Comparison of ENCODE assay signal across 2 cellular contexts in genomic region chrX:123093792-123094191, GRCh38.
TF ChIP-seq lines count a peak whose summit lies in the region.

No MANE protein-coding gene starts in this region.

TF ChIP-seq in A549, 52 proteins besides CTCF, POLR2A, EP300 and RAD21 (continued from another document):
- TF ChIP-seq REST (IDR thresholded peaks at IDR 0.05) (no peak), HES2 (IDR thresholded peaks at IDR 0.05) (no peak), ATOH8 (CRISPR knock-in tag; IDR thresholded peaks at IDR 0.05; ENCODE audit: low read depth) (no peak), ZNF302 (CRISPR knock-in tag; IDR thresholded peaks at IDR 0.05) (no peak), SREBF2 (IDR thresholded peaks at IDR 0.05) (no peak)

TF ChIP-seq in HepG2, 621 proteins besides CTCF, POLR2A, EP300 and RAD21 (continued from another document and continues in another):
- no peak for TF ChIP-seq ZBTB14 (CRISPR knock-in tag; IDR thresholded peaks at IDR 0.05)
- TF ChIP-seq ZNF335 (CRISPR knock-in tag; IDR thresholded peaks at IDR 0.05): no peak
- TF ChIP-seq ZNF207 (IDR thresholded peaks at IDR 0.05; ENCODE audit: borderline replicate concordance): no peak
- TF ChIP-seq KAT8 (CRISPR knock-in tag; IDR thresholded peaks at IDR 0.05): no peak
- no peak for TF ChIP-seq IRX3 (CRISPR knock-in tag; IDR thresholded peaks at IDR 0.05; ENCODE audit: borderline replicate concordance, low read depth)
- peak; percentile 63 for TF ChIP-seq PAXIP1 (CRISPR knock-in tag; conservative IDR thresholded peaks at IDR 0.05)
- peak; percentile 72; the same call in 1 of the 2 replicates for TF ChIP-seq AHDC1 (CRISPR knock-in tag; IDR thresholded peaks at IDR 0.05; ENCODE audit: borderline replicate concordance)
- 0 out of 2 replicates have a peak, but pooled peaks have one; percentile 24 for TF ChIP-seq ISL2 (CRISPR knock-in tag; IDR thresholded peaks at IDR 0.05)
- TF ChIP-seq ZNF652 (CRISPR knock-in tag; IDR thresholded peaks at IDR 0.05; ENCODE audit: borderline replicate concordance, low read depth): no peak
- TF ChIP-seq CHCHD3 (CRISPR knock-in tag; IDR thresholded peaks at IDR 0.05): no peak
- TF ChIP-seq GATAD2A (CRISPR knock-in tag; IDR thresholded peaks at IDR 0.05): peak; percentile 63
- TF ChIP-seq HMG20A (CRISPR knock-in tag; IDR thresholded peaks at IDR 0.05; ENCODE audit: borderline replicate concordance): peak; percentile 34; the same call in 1 of the 2 replicates
- TF ChIP-seq ZNF326 (CRISPR knock-in tag; IDR thresholded peaks at IDR 0.05; ENCODE audit: borderline replicate concordance): no peak
- no peak for TF ChIP-seq ZNF430 (CRISPR knock-in tag; IDR thresholded peaks at IDR 0.05)
- no peak for TF ChIP-seq NR0B2 (CRISPR knock-in tag; IDR thresholded peaks at IDR 0.05)
- TF ChIP-seq ZNF644 (CRISPR knock-in tag; IDR thresholded peaks at IDR 0.05; ENCODE audit: low read depth): 0 out of 2 replicates have a peak, but pooled peaks have one; percentile 16
- 0 out of 2 replicates have a peak, but pooled peaks have one; percentile 30 for TF ChIP-seq RXRB (CRISPR knock-in tag; IDR thresholded peaks at IDR 0.05; ENCODE audit: borderline replicate concordance)
- no peak for TF ChIP-seq PAF1 (CRISPR knock-in tag; IDR thresholded peaks at IDR 0.05)
- TF ChIP-seq SOX6 (IDR thresholded peaks at IDR 0.05): no peak
- TF ChIP-seq SOX6 (CRISPR knock-in tag; IDR thresholded peaks at IDR 0.05): peak; percentile 40; the same call in 1 of the 2 replicates
- no peak for TF ChIP-seq ATM (IDR thresholded peaks at IDR 0.05; ENCODE audit: borderline replicate concordance)
- peak; percentile 14; the same call in 1 of the 2 replicates for TF ChIP-seq TBX3 (IDR thresholded peaks at IDR 0.05; ENCODE audit: borderline replicate concordance)
- TF ChIP-seq ZNF598 (CRISPR knock-in tag; IDR thresholded peaks at IDR 0.05; ENCODE audit: borderline replicate concordance): no peak
- no peak for TF ChIP-seq TGIF2 (CRISPR knock-in tag; IDR thresholded peaks at IDR 0.05)
- no peak for TF ChIP-seq ZBTB40 (IDR thresholded peaks at IDR 0.05)
- TF ChIP-seq ZBTB40 (CRISPR knock-in tag; IDR thresholded peaks at IDR 0.05): no peak
- no peak for TF ChIP-seq ATF5 (CRISPR knock-in tag; IDR thresholded peaks at IDR 0.05; ENCODE audit: low read depth)
- no peak for TF ChIP-seq ZNF12 (CRISPR knock-in tag; IDR thresholded peaks at IDR 0.05)
- peak; percentile 58 for TF ChIP-seq FOXP4 (CRISPR knock-in tag; IDR thresholded peaks at IDR 0.05)
